Comparison of ENCODE assay signal across 8 cellular contexts in genomic region chrX:80578518-80579105, GRCh38.
DNase-seq lines count a peak whose midpoint lies in the region; ATAC-seq, FAIRE-seq and TF ChIP-seq lines count a peak whose summit lies in the region.

No MANE protein-coding gene starts in this region.

- peak; percentile 85 for FAIRE-seq in GM12892 (lab: Jason Lieb, UNC)

- no peak overlapping the region for H3K4me3 ChIP-seq in mucosa of descending colon

- DNase-seq in AG08396 (ENCODE audit: low spot score): peak; percentile 33
- no peak for DNase-seq in GM12892 (ENCODE audit: insufficient read length)
- DNase-seq in NAMALWA (ENCODE audit: low spot score): peak; percentile 49
- peak; percentile 2 for DNase-seq in central memory CD4-positive, alpha-beta T cell
- no peak for DNase-seq in osteocyte (ENCODE audit: extremely low spot score, unreplicated experiment)
- no peak for DNase-seq in C1 segment of cervical spinal cord (lab: John Stamatoyannopoulos, UW)
- no peak for DNase-seq in mucosa of descending colon
- no peak for DNase-seq in activated CD4-positive, CD25-positive, alpha-beta regulatory T cell (lab: John Stamatoyannopoulos, UW)

- no peaks in the 10 kb centered on the region for H3K9me3 ChIP-seq in mucosa of descending colon

- H3K36me3 ChIP-seq in mucosa of descending colon (ENCODE audit: low read depth): no peaks in the 10 kb centered on the region

- peaks cover 6% of the 10 kb centered on the region for H3K9me3 Mint-ChIP-seq in osteocyte (ENCODE audit: unreplicated experiment)

- H3K4me3 Mint-ChIP-seq in osteocyte (ENCODE audit: unreplicated experiment): no peak overlapping the region

- ATAC-seq in mucosa of descending colon: no peak

- TF ChIP-seq CTCF in osteocyte (IDR thresholded peaks at IDR 0.05) (peak; percentile 55), mucosa of descending colon (IDR thresholded peaks at IDR 0.05) (no peak)

- H3K36me3 Mint-ChIP-seq in osteocyte (ENCODE audit: unreplicated experiment): no peaks in the 10 kb centered on the region

- no peaks in the 10 kb centered on the region for H3K4me1 Mint-ChIP-seq in osteocyte (ENCODE audit: unreplicated experiment)

- intact Hi-C loops in mucosa of descending colon (cut with DNase I, micrococcal nuclease): no loop called here

- H3K4me1 ChIP-seq in mucosa of descending colon (ENCODE audit: low read depth): no peaks in the 10 kb centered on the region

- TF ChIP-seq POLR2A in GM12892 (IDR thresholded peaks at IDR 0.05; ENCODE audit: low read depth, low read length): no peak

- H3K27me3 Mint-ChIP-seq in osteocyte (ENCODE audit: unreplicated experiment): no peaks in the 10 kb centered on the region

- H3K27ac Mint-ChIP-seq in osteocyte (ENCODE audit: unreplicated experiment): no peak overlapping the region

Comparison
In these comparisons a context has a peak if more than half of its experiments do, and no peak if none do; other contexts are left out.
1. DNase-seq: peak in AG08396 (single experiment), NAMALWA (single experiment) and central memory CD4-positive, alpha-beta T cell (single experiment); none in GM12892 (single experiment), osteocyte (single experiment), C1 segment of cervical spinal cord (0 of 14), mucosa of descending colon (0 of 3) and activated CD4-positive, CD25-positive, alpha-beta regulatory T cell (0 of 4).